20 cellular contexts compared by ENCODE assay signal in genomic region chr6:166387642-166388325, GRCh38. TPM values are rescaled to one million over a fixed set of nuclear protein-coding genes. Genes with fewer than 3 reads are reported as not detected.
DNase-seq lines count a peak whose midpoint lies in the region; ATAC-seq, FAIRE-seq and TF ChIP-seq lines count a peak whose summit lies in the region.
"Had no signal": no experiment of that assay in that cellular context is flagged by ENCODE, and none has a peak within 500 bp of the region (broad histone marks: within the 10 kb centered on the region; RNA-seq: fewer than 3 reads in every experiment).

No MANE protein-coding gene starts in this region.

- no TSS peak for BruUV-seq in Calu3 (replicated peaks; lab: Mats Ljungman, UMichigan)

- peaks cover 23% of the 10 kb centered on the region for H3K4me1 Mint-ChIP-seq in Calu3 (ENCODE audit: low read depth, unreplicated experiment)

- H3K9ac ChIP-seq in adipocyte (ENCODE audit: low read length) (peak overlapping the region; percentile 46), liver (ENCODE audit: low read depth in 1 of 2, low read length in 2 of 2) (peak overlapping the region in 1 of 2 donors; percentile 42)
- H3K9ac ChIP-seq: GM23248 had no signal

- H3K9me3 Mint-ChIP-seq in Calu3 (ENCODE audit: low read depth, unreplicated experiment): no peaks in the 10 kb centered on the region

- FAIRE-seq in RCC 7860 (lab: Jason Lieb, UNC): no peak
- FAIRE-seq: G401.6, GM12891 had no signal

- H3K9me3 ChIP-seq in adipocyte (ENCODE audit: control insufficient read depth, low read length) (no peaks in the 10 kb centered on the region), liver (ENCODE audit: control insufficient read depth in 4 of 4, low read length in 3 of 4) (no peaks in the 10 kb centered on the region)
- H3K9me3 ChIP-seq: Peyer's patch had no signal

- peak overlapping the region; percentile 2 for H3K4me3 Mint-ChIP-seq in Calu3 (ENCODE audit: low read depth, unreplicated experiment)

- H3K36me3 ChIP-seq in adipocyte (ENCODE audit: control insufficient read depth, insufficient read depth, low read length, severe bottlenecking) (no peaks in the 10 kb centered on the region), liver (ENCODE audit: control insufficient read depth in 4 of 4, insufficient read depth in 3 of 4, low read depth in 1 of 4, low read length in 3 of 4) (no peaks in the 10 kb centered on the region)
- H3K36me3 ChIP-seq: Peyer's patch had no signal

- CTCF ChIA-PET in Calu3 (lab: Charles Lee): interaction anchor here (0.6 to 1.5 kb wide), 5 partner anchors 11 to 108 kb away, joined by 3 to 7 read pairs (median 3); no protein-coding TSS in a partner anchor

- intact Hi-C loops in Calu3 (cut with micrococcal nuclease; ENCODE audit: unreplicated experiment): loop anchor here (5.0 kb wide), 1 partner anchor 110 kb away; no protein-coding TSS in a partner anchor

- H3K4me3 ChIP-seq in adipocyte (ENCODE audit: low read length): no peak overlapping the region
- peak overlapping the region in 2 of 3 donors; percentile 1 to 44 for H3K4me3 ChIP-seq in liver (ENCODE audit: low read depth in 1 of 3, low read length in 3 of 3)
- H3K4me3 ChIP-seq: GM23248, Peyer's patch had no signal

- TF ChIP-seq CTCF in Calu3 (IDR thresholded peaks at IDR 0.05; ENCODE audit: unreplicated experiment) (no peak), liver (IDR thresholded peaks at IDR 0.05; ENCODE audit: low read depth, low read length, missing input control) (no peak)

- H3K27me3 Mint-ChIP-seq in Calu3 (ENCODE audit: unreplicated experiment): peaks cover 8% of the 10 kb centered on the region

- H3K27me3 ChIP-seq in adipocyte (replicated peaks; ENCODE audit: control insufficient read depth, insufficient read depth, low read length) (peaks cover 8% of the 10 kb centered on the region), liver (ENCODE audit: control insufficient read depth in 4 of 4, insufficient read depth in 4 of 4, low read length in 3 of 4) (no peaks in the 10 kb centered on the region)
- H3K27me3 ChIP-seq: Peyer's patch had no signal

- peak overlapping the region; percentile 77 to 89 for H3K27ac ChIP-seq in liver (ENCODE audit: low read depth in 1 of 2, low read length in 2 of 2)
- H3K27ac ChIP-seq: GM23248, Peyer's patch had no signal

- peak; percentile 22 for DNase-seq in Calu3
- DNase-seq in NCI-H146 treated with DMSO at 0.1 percent for 48 hours (lab: John Stamatoyannopoulos, UW; ENCODE audit: unreplicated experiment): peak; percentile 43
- DNase-seq in adipocyte (ENCODE audit: low read depth): no peak
- DNase-seq in RCC 7860 (ENCODE audit: low spot score): no peak
- DNase-seq in activated CD4-positive, CD25-positive, alpha-beta regulatory T cell treated with anti-CD3 and anti-CD28 coated beads, Interleukin-2, amount 50 U/mL, for 72 hours: no peak
- no peak for DNase-seq in GM19240 (ENCODE audit: insufficient read length, low spot score)
- DNase-seq: AML-193, DMS79 treated with DMSO at 0.1 percent for 48 hours, GM23248, KG1, NCI-H2081, NCI-H226, NCI-H526 treated with DMSO at 0.1 percent for 48 hours, Peyer's patch, SHP77 had no signal

- H3K4me1 ChIP-seq in adipocyte (ENCODE audit: control insufficient read depth, insufficient read depth, low read length): peaks cover 27% of the 10 kb centered on the region
- H3K4me1 ChIP-seq in liver (ENCODE audit: control insufficient read depth in 4 of 4, insufficient read depth in 4 of 4, low read length in 3 of 4): peaks cover 16 to 38% (median 32%) of the 10 kb centered on the region in 4 donors

- 30% methylated on average over 5 of the region's 5 CpGs for WGBS in liver

- no peak for ATAC-seq in GM21381 (IDR thresholded peaks at IDR 0.05; ENCODE audit: unreplicated experiment)
- ATAC-seq: SK-N-SH treated with all-trans-retinoic acid at 6 μM for 48 hours had no signal

- peaks cover 18% of the 10 kb centered on the region for H3K36me3 Mint-ChIP-seq in Calu3 (ENCODE audit: insufficient read depth, unreplicated experiment)

- peak; percentile 25 to 28 for TF ChIP-seq RAD21 in liver (IDR thresholded peaks at IDR 0.05)

- peak overlapping the region; percentile 61 for H3K27ac Mint-ChIP-seq in Calu3 (ENCODE audit: unreplicated experiment)

TF ChIP-seq in liver, 16 proteins besides CTCF, POLR2A, EP300 and RAD21:
- TF ChIP-seq HNF4G (IDR thresholded peaks at IDR 0.05) (peak; percentile 66), TAF1 (conservative IDR thresholded peaks at IDR 0.05) (no peak), EGR1 (IDR thresholded peaks at IDR 0.05; ENCODE audit: low read depth in 2 of 2) (peak; percentile 81 to 87), RXRA (IDR thresholded peaks at IDR 0.05) (peak; percentile 96 to 98), JUND (IDR thresholded peaks at IDR 0.05) (peak; percentile 83 to 86), FOXA2 (IDR thresholded peaks at IDR 0.05) (peak; percentile 40), ZBTB33 (IDR thresholded peaks at IDR 0.05) (peak; percentile 82), SP1 (IDR thresholded peaks at IDR 0.05) (peak; percentile 99), FOXA1 (IDR thresholded peaks at IDR 0.05) (no peak), HNF4A (conservative IDR thresholded peaks at IDR 0.05) (peak; percentile 86 to 88), MAX (IDR thresholded peaks at IDR 0.05) (peak; percentile 68), YY1 (IDR thresholded peaks at IDR 0.05) (peak; percentile 67), NR2F2 (IDR thresholded peaks at IDR 0.05) (peak; percentile 85), ATF3 (IDR thresholded peaks at IDR 0.05) (peak; percentile 69), REST (IDR thresholded peaks at IDR 0.05) (no peak), GABPA (IDR thresholded peaks at IDR 0.05 in 1 of 2, conservative IDR thresholded peaks at IDR 0.05 in 1 of 2) (peak in 1 of 2 donors; percentile 65)
TF ChIP-seq in liver: peak in this region for 13.

RNA-seq across cellular contexts. Expression of gene MPC1, which starts 5.0 kb away (rescaled TPM):
- total RNA-seq in Calu3 (2022) (41.5 and 48.9 TPM in 2 replicates), liver (100 to 1,000 TPM in 1 of 2 donors, 10 to 100 TPM in 1; 79.7 to 261 TPM)
- polyA plus RNA-seq in liver: 100 to 1,000 TPM; 213 to 478 TPM

RNA-seq across cellular contexts. Expression of gene SFT2D1, which starts 45.4 kb away (rescaled TPM):
- total RNA-seq in Calu3 (2022) (76.4 and 82.4 TPM in 2 replicates), liver (10 to 100 TPM; 14.7 to 15.7 TPM)
- polyA plus RNA-seq in liver: 10 to 100 TPM in 1 of 2 donors, 1 to 10 TPM in 1; 9.5 to 16.6 TPM

Comparison
In these comparisons a context has a peak if more than half of its experiments do, and no peak if none do; other contexts are left out.
1. DNase-seq: peak in Calu3 (single experiment) and NCI-H146 treated with DMSO at 0.1 percent for 48 hours (single experiment); none in adipocyte (single experiment), RCC 7860 (single experiment), activated CD4-positive, CD25-positive, alpha-beta regulatory T cell treated with anti-CD3 and anti-CD28 coated beads, Interleukin-2, amount 50 U/mL, for 72 hours (single experiment) and GM19240 (single experiment).